In the genomic region with DNA sequence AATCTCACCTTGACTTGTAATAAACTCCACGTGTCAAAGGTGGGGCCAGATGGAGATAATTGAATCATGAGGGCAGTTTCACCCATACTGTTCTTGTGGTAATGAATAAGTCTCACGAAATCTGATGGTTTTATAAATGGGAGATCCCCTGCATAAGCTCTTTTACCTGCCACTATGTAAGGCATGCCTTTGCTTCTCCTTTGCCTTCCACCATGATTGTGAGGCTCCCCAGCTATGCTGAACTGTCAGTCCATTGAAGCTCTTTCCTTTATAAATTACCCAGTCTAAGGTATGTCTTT, we compare ENCODE assay signal across 14 cellular contexts. TPM values are rescaled to one million over a fixed set of nuclear protein-coding genes. Genes with fewer than 3 reads are reported as not detected.
DNase-seq lines count a peak whose midpoint lies in the region; ATAC-seq and TF ChIP-seq lines count a peak whose summit lies in the region.
"Had no signal": no experiment of that assay in that cellular context is flagged by ENCODE, and none has a peak within 500 bp of the region (broad histone marks: within the 10 kb centered on the region; RNA-seq: fewer than 3 reads in every experiment).

No MANE protein-coding gene starts in this region.

- no peak overlapping the region for H3K4ac ChIP-seq in trophoblast cell (ENCODE audit: low read depth, low read length)

- POLR2A ChIA-PET in SK-N-SH (lab: Yijun Ruan, JAX), result no interaction called here

- H3K4me3 ChIP-seq in SK-N-SH (ENCODE audit: low read depth in 2 of 2, low read length in 1 of 2) (no peak overlapping the region), trophoblast cell (ENCODE audit: low read depth, low read length) (no peak overlapping the region), vagina (no peak overlapping the region)

- H2BK120ac ChIP-seq in trophoblast cell (ENCODE audit: insufficient read depth, low read length, poor library complexity), result peak overlapping the region; percentile 88

- no peak overlapping the region for H4K12ac ChIP-seq in trophoblast cell (ENCODE audit: low read depth, low read length)

- CTCF ChIA-PET in SK-N-SH (lab: Yijun Ruan, JAX), result interaction anchor here (0.7 to 1.4 kb wide), 4 partner anchors 114 to 639 kb away, joined by 3 read pairs; no protein-coding TSS in a partner anchor

- no peak overlapping the region for H3K4me3 Mint-ChIP-seq in activated T-helper 17 cell treated with anti-CD3 and anti-CD28 coated beads, Interleukin-2, amount 50 U/mL, for 72 hours
- H3K4me3 Mint-ChIP-seq: CD14-positive monocyte had no signal

- intact Hi-C loops in vagina (cut with DNase I), result no loop called here

- no peaks in the 10 kb centered on the region for H3K9me2 ChIP-seq in SK-N-SH

- H2AFZ ChIP-seq in SK-N-SH (ENCODE audit: low read depth) (no peak overlapping the region), trophoblast cell (ENCODE audit: insufficient read depth, low read length, poor library complexity) (no peak overlapping the region)

- peaks cover 0 to 17% of the 10 kb centered on the region in 2 experiments for H3K36me3 ChIP-seq in SK-N-SH (replicated peaks in 1 of 2; ENCODE audit: control insufficient read depth in 1 of 2, insufficient read depth in 2 of 2, low read length in 1 of 2)
- H3K36me3 ChIP-seq in trophoblast cell (ENCODE audit: control insufficient read depth in 1 of 2, insufficient read depth in 2 of 2, low read length in 2 of 2), result no peaks in the 10 kb centered on the region
- no peaks in the 10 kb centered on the region for H3K36me3 ChIP-seq in vagina

- peak overlapping the region; percentile 37 to 40; a peak in 2 of 4 replicates for H3K27ac ChIP-seq in SK-N-SH (ENCODE audit: low read depth in 2 of 2, low read length in 1 of 2)
- H3K27ac ChIP-seq in trophoblast cell (ENCODE audit: low read depth, low read length), result no peak overlapping the region
- peak overlapping the region; percentile 11 for H3K27ac ChIP-seq in vagina
- H3K27ac ChIP-seq: 22Rv1 had no signal

- no peak for TF ChIP-seq CTCF in SK-N-SH (IDR thresholded peaks at IDR 0.05)
- no peak for TF ChIP-seq CTCF in vagina (IDR thresholded peaks at IDR 0.05)

- WGBS in SK-N-SH (ENCODE audit: low lambda C conversion rate), result 13% methylated on average over 2 of the region's 2 CpGs
- WGBS in trophoblast cell (ENCODE audit: extremely low coverage, insufficient coverage, insufficient read length), result no CpG with 5 or more reads among the region's 2 CpGs

- H3K4me2 ChIP-seq in SK-N-SH (no peak overlapping the region), trophoblast cell (ENCODE audit: low read length) (no peak overlapping the region)

- no peak overlapping the region for H2BK5ac ChIP-seq in trophoblast cell (ENCODE audit: low read depth, low read length, poor library complexity)

- no peaks in the 10 kb centered on the region for H3K9me3 Mint-ChIP-seq in activated T-helper 17 cell treated with anti-CD3 and anti-CD28 coated beads, Interleukin-2, amount 50 U/mL, for 72 hours

- H3K36me3 Mint-ChIP-seq in activated T-helper 17 cell treated with anti-CD3 and anti-CD28 coated beads, Interleukin-2, amount 50 U/mL, for 72 hours (ENCODE audit: low read depth), result no peaks in the 10 kb centered on the region
- H3K36me3 Mint-ChIP-seq: CD14-positive monocyte had no signal

- no peaks in the 10 kb centered on the region for H3K27me3 ChIP-seq in SK-N-SH (ENCODE audit: insufficient read depth)
- no peaks in the 10 kb centered on the region for H3K27me3 ChIP-seq in trophoblast cell (ENCODE audit: insufficient read depth, low read length)
- no peaks in the 10 kb centered on the region for H3K27me3 ChIP-seq in vagina

- TF ChIP-seq POLR2A in vagina (IDR thresholded peaks at IDR 0.05), result no peak

- peak overlapping the region; percentile 35 for H4K91ac ChIP-seq in trophoblast cell (ENCODE audit: low read depth, low read length)

- H3K18ac ChIP-seq in trophoblast cell (ENCODE audit: low read length), result no peak overlapping the region

- no peaks in the 10 kb centered on the region for H3K4me1 Mint-ChIP-seq in activated T-helper 17 cell treated with anti-CD3 and anti-CD28 coated beads, Interleukin-2, amount 50 U/mL, for 72 hours
- H3K4me1 Mint-ChIP-seq: CD14-positive monocyte had no signal

- no peaks in the 10 kb centered on the region for H3K27me3 Mint-ChIP-seq in activated T-helper 17 cell treated with anti-CD3 and anti-CD28 coated beads, Interleukin-2, amount 50 U/mL, for 72 hours

- no peaks in the 10 kb centered on the region for H4K20me1 ChIP-seq in SK-N-SH (ENCODE audit: insufficient read depth)

- no peak overlapping the region for H3K23ac ChIP-seq in trophoblast cell (ENCODE audit: low read length)

- ATAC-seq in SK-N-SH treated with all-trans-retinoic acid at 6 μM for 48 hours, result no peak
- ATAC-seq in activated T-helper 17 cell treated with anti-CD3 and anti-CD28 coated beads, Interleukin-2, amount 50 U/mL, for 72 hours (replicated peaks), result peak; percentile 78
- ATAC-seq in HG02973 (IDR thresholded peaks at IDR 0.05; ENCODE audit: unreplicated experiment), result no peak

- H3K79me2 ChIP-seq in SK-N-SH (ENCODE audit: insufficient read depth) (peaks cover 85% of the 10 kb centered on the region), trophoblast cell (ENCODE audit: control insufficient read depth, insufficient read depth, low read length, poor library complexity) (no peaks in the 10 kb centered on the region)

- H3K9ac ChIP-seq in SK-N-SH (no peak overlapping the region), trophoblast cell (ENCODE audit: low read length) (no peak overlapping the region)

- DNase-seq in SK-N-SH (no peak), trophoblast cell (no peak), vagina (ENCODE audit: extremely low spot score in 2 of 2) (no peak), NCI-H748 treated with DMSO at 0.1 percent for 48 hours (lab: John Stamatoyannopoulos, UW) (no peak), SHP77 treated with DMSO at 0.1 percent for 48 hours (lab: John Stamatoyannopoulos, UW) (no peak)
- DNase-seq: DND-41, NCI-H226 had no signal

- TF ChIP-seq EP300 in SK-N-SH (IDR thresholded peaks at IDR 0.05; ENCODE audit: borderline replicate concordance in 1 of 2, low read depth in 1 of 2, low read length in 1 of 2), result no peak

- H4K8ac ChIP-seq in trophoblast cell (ENCODE audit: low read depth, low read length), result peak overlapping the region; percentile 65

- H3K4me1 ChIP-seq in SK-N-SH (ENCODE audit: control insufficient read depth in 1 of 2, insufficient read depth in 2 of 2, low read depth in 1 of 2, low read length in 1 of 2), result peaks cover 2 to 25% of the 10 kb centered on the region in 2 experiments; a peak in 2 of 4 replicates
- H3K4me1 ChIP-seq in trophoblast cell (ENCODE audit: control insufficient read depth in 1 of 2, insufficient read depth in 2 of 2, low read length in 2 of 2), result no peaks in the 10 kb centered on the region
- peaks cover 4% of the 10 kb centered on the region for H3K4me1 ChIP-seq in vagina

- H2AK5ac ChIP-seq in trophoblast cell (ENCODE audit: low read length), result peak overlapping the region; percentile 69

- no peaks in the 10 kb centered on the region for H3K9me3 ChIP-seq in SK-N-SH
- H3K9me3 ChIP-seq in trophoblast cell (ENCODE audit: insufficient read depth, low read depth, low read length), result no peaks in the 10 kb centered on the region
- H3K9me3 ChIP-seq in vagina, result no peaks in the 10 kb centered on the region

- H3K79me1 ChIP-seq in trophoblast cell (ENCODE audit: low read length), result peaks cover 2% of the 10 kb centered on the region

- H3F3A ChIP-seq in SK-N-SH (replicated peaks; ENCODE audit: insufficient read depth), result peaks cover 32% of the 10 kb centered on the region

- H3K14ac ChIP-seq in trophoblast cell (ENCODE audit: low read length), result no peak overlapping the region

- TF ChIP-seq RAD21 in SK-N-SH (IDR thresholded peaks at IDR 0.05; ENCODE audit: low read length), result no peak

- H3K27ac Mint-ChIP-seq in activated T-helper 17 cell treated with anti-CD3 and anti-CD28 coated beads, Interleukin-2, amount 50 U/mL, for 72 hours, result no peak overlapping the region
- H3K27ac Mint-ChIP-seq: CD14-positive monocyte had no signal

- H2BK12ac ChIP-seq in trophoblast cell (ENCODE audit: low read length), result peak overlapping the region; percentile 77

TF ChIP-seq in SK-N-SH, 30 proteins besides CTCF, POLR2A, EP300 and RAD21:
- TF ChIP-seq FOSL2 (IDR thresholded peaks at IDR 0.05; ENCODE audit: borderline replicate concordance, low read depth) (no peak), GATA2 (CRISPR knock-in tag; IDR thresholded peaks at IDR 0.05) (no peak)
- TF ChIP-seq, protein P1, sequence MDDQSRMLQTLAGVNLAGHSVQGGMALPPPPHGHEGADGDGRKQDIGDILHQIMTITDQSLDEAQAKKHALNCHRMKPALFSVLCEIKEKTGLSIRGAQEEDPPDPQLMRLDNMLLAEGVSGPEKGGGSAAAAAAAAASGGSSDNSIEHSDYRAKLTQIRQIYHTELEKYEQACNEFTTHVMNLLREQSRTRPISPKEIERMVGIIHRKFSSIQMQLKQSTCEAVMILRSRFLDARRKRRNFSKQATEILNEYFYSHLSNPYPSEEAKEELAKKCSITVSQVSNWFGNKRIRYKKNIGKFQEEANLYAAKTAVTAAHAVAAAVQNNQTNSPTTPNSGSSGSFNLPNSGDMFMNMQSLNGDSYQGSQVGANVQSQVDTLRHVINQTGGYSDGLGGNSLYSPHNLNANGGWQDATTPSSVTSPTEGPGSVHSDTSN (IDR thresholded peaks at IDR 0.05), result no peak

TF ChIP-seq in SK-N-SH treated with all-trans-retinoic acid at 6 μM for 48 hours, 23 proteins besides CTCF, POLR2A, EP300 and RAD21 (continues in another document):
- TF ChIP-seq PPARA (CRISPR knock-in tag; IDR thresholded peaks at IDR 0.05; ENCODE audit: borderline replicate concordance) (no peak), SNAI2 (CRISPR knock-in tag; IDR thresholded peaks at IDR 0.05) (no peak), BACH2 (CRISPR knock-in tag; IDR thresholded peaks at IDR 0.05; ENCODE audit: borderline replicate concordance) (no peak), CREB5 (CRISPR knock-in tag; IDR thresholded peaks at IDR 0.05; ENCODE audit: low read depth) (no peak), ZFP3 (CRISPR knock-in tag; IDR thresholded peaks at IDR 0.05) (no peak), ISL1 (CRISPR knock-in tag; IDR thresholded peaks at IDR 0.05) (no peak), ZNF70 (CRISPR knock-in tag; IDR thresholded peaks at IDR 0.05) (no peak)

RNA-seq across cellular contexts. Expression of gene SUCNR1, which starts 45.5 kb away (rescaled TPM):
- polyA plus RNA-seq in SK-N-SH (2012; rRNA removed), result 1.5 and 2.9 TPM in 2 replicates
- polyA plus RNA-seq in SK-N-SH (2012; cell fraction: cytosol; rRNA removed), result 3.5 and 4.6 TPM in 2 replicates
- polyA plus RNA-seq in SK-N-SH (2012; cell fraction: nucleus; rRNA removed), result 1.1 and 3.5 TPM in 2 replicates
- total RNA-seq in activated T-helper 17 cell treated with anti-CD3 and anti-CD28 coated beads, Interleukin-2, amount 50 U/mL, for 72 hours, result not detected
- polyA plus RNA-seq in trophoblast cell (2013), result 0.07 and 0.08 TPM in 2 replicates
- 0.49 TPM for total RNA-seq in vagina
- total RNA-seq: H7, LHCN-M2 had no signal
